In genomic region chr17:1511756-1512321, GRCh38 we compare ENCODE assay signal across 9 cellular contexts. TPM values are rescaled to one million over a fixed set of nuclear protein-coding genes. Genes with fewer than 3 reads are reported as not detected.
A peak's percentile ranks its signal among the peaks of the same experiment; 100 is the strongest.
DNase-seq lines count a peak whose midpoint lies in the region; ATAC-seq and TF ChIP-seq lines count a peak whose summit lies in the region.
"Had no signal": no experiment of that assay in that cellular context is flagged by ENCODE, and none has a peak within 500 bp of the region (broad histone marks: within the 10 kb centered on the region; RNA-seq: fewer than 3 reads in every experiment).

No MANE protein-coding gene starts in this region.

- peaks cover 0 to 55% (median 7%) of the 10 kb centered on the region in 4 donors for H3K4me1 ChIP-seq in Peyer's patch
- H3K4me1 ChIP-seq in thymus (ENCODE audit: control insufficient read depth, insufficient read depth, low read length), result peaks cover 5% of the 10 kb centered on the region

- H3K27me3 ChIP-seq in Peyer's patch (no peaks in the 10 kb centered on the region), thymus (ENCODE audit: control insufficient read depth, insufficient read depth) (no peaks in the 10 kb centered on the region)

- WGBS in thymus, result 92% methylated on average over 7 of the region's 7 CpGs

- ATAC-seq in HG03565 (IDR thresholded peaks at IDR 0.05; ENCODE audit: unreplicated experiment), result no peak
- no peak for ATAC-seq in HG03025 (IDR thresholded peaks at IDR 0.05; ENCODE audit: low FRiP score, unreplicated experiment)

- H3K27ac ChIP-seq in Peyer's patch, result peak overlapping the region; percentile 39 to 88 (median 62)
- H3K27ac ChIP-seq in thymus (ENCODE audit: low read depth), result peak overlapping the region; percentile 50

- TF ChIP-seq CTCF in Peyer's patch (IDR thresholded peaks at IDR 0.05) (no peak), GM20000 (IDR thresholded peaks at IDR 0.05; ENCODE audit: extremely low read depth, missing control alignments) (no peak)

- peak in 1 of 3 donors; percentile 62 for DNase-seq in Peyer's patch
- peak; percentile 83 for DNase-seq in epidermal melanocyte (ENCODE audit: insufficient read length, low spot score)
- DNase-seq in midbrain (lab: John Stamatoyannopoulos, UW), result peak; percentile 9
- no peak for DNase-seq in GM20000 (ENCODE audit: low spot score)
- no peak for DNase-seq in NK-92 (lab: John Stamatoyannopoulos, UW; ENCODE audit: unreplicated experiment)
- DNase-seq: activated CD4-positive, alpha-beta T cell treated with anti-CD3 and anti-CD28 coated beads for 1 hour had no signal

- H3K4me3 ChIP-seq in Peyer's patch, result no peak overlapping the region
- H3K4me3 ChIP-seq in thymus (ENCODE audit: low read length), result no peak overlapping the region

- no peak for TF ChIP-seq POLR2A in Peyer's patch (IDR thresholded peaks at IDR 0.05)

- H3K9me3 ChIP-seq in Peyer's patch, result no peaks in the 10 kb centered on the region
- no peaks in the 10 kb centered on the region for H3K9me3 ChIP-seq in thymus (ENCODE audit: control insufficient read depth)

- H3K36me3 ChIP-seq in Peyer's patch (peaks cover 0 to 51% (median 0%) of the 10 kb centered on the region in 3 donors), thymus (ENCODE audit: control insufficient read depth, insufficient read depth) (peaks cover 65% of the 10 kb centered on the region)

RNA-seq across cellular contexts. Expression of gene INPP5K, which starts 4.6 kb away (rescaled TPM):
- 100 to 1,000 TPM in 1 of 4 donors, 10 to 100 TPM in 3; 60.9 to 163 (median 64.7) TPM for total RNA-seq in Peyer's patch
- 46.7 TPM for polyA plus RNA-seq in thymus

RNA-seq across cellular contexts. Expression of gene MYO1C, which starts 19.4 kb away (rescaled TPM):
- total RNA-seq in Peyer's patch, result 100 to 1,000 TPM; 144 to 232 (median 179) TPM
- polyA plus RNA-seq in thymus, result 24.8 TPM

RNA-seq across cellular contexts. Expression of gene PITPNA, which starts 50.8 kb away (rescaled TPM):
- total RNA-seq in Peyer's patch, result 100 to 1,000 TPM in 2 of 4 donors, 10 to 100 TPM in 2; 88.2 to 132 (median 107) TPM
- polyA plus RNA-seq in thymus, result 31.2 TPM

RNA-seq across cellular contexts. Expression of gene CRK, which starts 55.8 kb away (rescaled TPM):
- 10 to 100 TPM; 33.0 to 66.2 (median 59.5) TPM for total RNA-seq in Peyer's patch
- polyA plus RNA-seq in thymus, result 26.6 TPM

Comparison
In these comparisons a context has a peak if more than half of its experiments do, and no peak if none do; other contexts are left out.
1. DNase-seq: peak in epidermal melanocyte (single experiment) and midbrain (single experiment); none in GM20000 (single experiment) and NK-92 (single experiment).